ENCODE assay signal across 8 cellular contexts in the genomic region with DNA sequence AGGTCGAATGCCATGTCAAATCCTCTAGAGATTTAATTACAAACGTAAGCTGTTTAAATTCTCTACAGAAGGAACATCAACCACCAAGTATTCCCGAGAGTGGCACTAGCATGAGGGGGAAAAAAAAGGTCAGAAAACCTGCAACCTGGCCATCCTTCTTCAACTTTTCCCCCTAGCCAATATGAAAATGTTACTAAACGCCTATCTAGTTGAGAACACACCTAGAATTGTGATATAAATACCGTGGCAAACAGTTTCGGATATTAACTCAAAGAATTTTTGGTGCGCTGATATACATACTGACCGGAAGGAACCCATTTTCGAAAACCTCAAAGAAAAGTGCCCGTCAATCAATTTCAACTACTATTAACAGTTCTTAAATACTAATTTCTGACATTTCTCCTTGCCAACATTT.
DNase-seq lines count a peak whose midpoint lies in the region; ATAC-seq and TF ChIP-seq lines count a peak whose summit lies in the region.

No MANE protein-coding gene starts in this region.

- H3K9me3 Mint-ChIP-seq in memory B cell, result no peaks in the 10 kb centered on the region

- H3K36me3 Mint-ChIP-seq in memory B cell, result peaks cover 21% of the 10 kb centered on the region

- TF ChIP-seq CTCF in 22Rv1 (IDR thresholded peaks at IDR 0.05) (no peak), HFF-Myc (IDR thresholded peaks at IDR 0.05; ENCODE audit: low read depth, low read length, missing control alignments) (no peak)

- H3K27ac ChIP-seq in 22Rv1, result peak overlapping the region; percentile 89; the same call in 1 of the 2 replicates

- H3K27ac Mint-ChIP-seq in memory B cell, result peak overlapping the region; percentile 97

- H3K4me3 ChIP-seq in HFF-Myc (replicated peaks; ENCODE audit: low read depth, low read length), result peak overlapping the region; percentile 100

- peaks cover 29% of the 10 kb centered on the region for H3K4me1 Mint-ChIP-seq in memory B cell

- H3K27me3 Mint-ChIP-seq in memory B cell, result no peaks in the 10 kb centered on the region

- H3K4me3 Mint-ChIP-seq in memory B cell, result peak overlapping the region; percentile 98

- no peak for DNase-seq in HFF-Myc (ENCODE audit: extremely low read depth, low read depth)
- DNase-seq in astrocyte of the hippocampus (ENCODE audit: low read depth, low spot score), result peak; percentile 23
- DNase-seq in memory B cell (ENCODE audit: low spot score in 2 of 2), result no peak
- no peak for DNase-seq in putamen (ENCODE audit: low spot score)
- DNase-seq in ecto neural progenitor cell (ENCODE audit: low spot score), result no peak
- DNase-seq in GOT3 (lab: John Stamatoyannopoulos, UW), result no peak

- no peak for ATAC-seq in memory B cell (ENCODE audit: low read depth)
- no peak for ATAC-seq in HG03039 (IDR thresholded peaks at IDR 0.05; ENCODE audit: unreplicated experiment)
